ENCODE assay signal across 25 cellular contexts in genomic region chr10:3401491-3401938, GRCh38.
DNase-seq lines count a peak whose midpoint lies in the region; ATAC-seq and TF ChIP-seq lines count a peak whose summit lies in the region.
"Had no signal": no experiment of that assay in that cellular context is flagged by ENCODE, and none has a peak within 500 bp of the region (broad histone marks: within the 10 kb centered on the region; RNA-seq: fewer than 3 reads in every experiment).

No MANE protein-coding gene starts in this region.

- no peak overlapping the region for H4K5ac ChIP-seq in IMR-90 (ENCODE audit: low read depth, low read length)

- no TSS peak for BruUV-seq in IMR-90 (replicated peaks; lab: Mats Ljungman, UMichigan)

- dilution Hi-C loops in IMR-90 (cut with HindIII; ENCODE audit: low sequenced_read_pairs, unreplicated experiment), result no loop called here

- H2BK20ac ChIP-seq in IMR-90 (ENCODE audit: low read depth, low read length), result peak overlapping the region; percentile 79; the same call in 1 of the 2 replicates

- H2BK5ac ChIP-seq in IMR-90 (ENCODE audit: low read depth, low read length, poor library complexity, severe bottlenecking) (no peak overlapping the region), mesenchymal stem cell (ENCODE audit: low read depth, low read length, poor library complexity, severe bottlenecking) (no peak overlapping the region)

- peak overlapping the region; percentile 24 for H4K91ac ChIP-seq in IMR-90 (ENCODE audit: insufficient read depth, low read depth, low read length)
- H4K91ac ChIP-seq in mesenchymal stem cell (ENCODE audit: low read length), result no peak overlapping the region

- H3K4me1 ChIP-seq in IMR-90 (ENCODE audit: control insufficient read depth, insufficient read depth, low read length), result peaks cover 12% of the 10 kb centered on the region
- H3K4me1 ChIP-seq in mesenchymal stem cell (ENCODE audit: control insufficient read depth, insufficient read depth, low read depth, low read length), result peaks cover 11% of the 10 kb centered on the region

- H3K9ac ChIP-seq in IMR-90 (ENCODE audit: low read depth, low read length) (no peak overlapping the region), mesenchymal stem cell (ENCODE audit: low read length) (no peak overlapping the region)

- H4K8ac ChIP-seq in IMR-90 (ENCODE audit: low read depth in 2 of 2, low read length in 2 of 2) (no peak overlapping the region; a peak in 2 of 4 replicates), mesenchymal stem cell (ENCODE audit: low read length) (no peak overlapping the region)

- H3K79me1 ChIP-seq in IMR-90 (ENCODE audit: low read depth in 1 of 2, low read length in 2 of 2), result no peaks in the 10 kb centered on the region
- H3K79me1 ChIP-seq in mesenchymal stem cell (replicated peaks; ENCODE audit: low read length, poor library complexity, severe bottlenecking), result no peaks in the 10 kb centered on the region

- H3K4me3 ChIP-seq in IMR-90 (ENCODE audit: insufficient read depth, low read depth, low read length) (no peak overlapping the region), cardiac fibroblast (replicated peaks in 1 of 2; ENCODE audit: low read depth in 2 of 2, low read length in 2 of 2) (no peak overlapping the region), mesenchymal stem cell (ENCODE audit: insufficient read depth in 1 of 2, low read depth in 1 of 2, low read length in 2 of 2) (no peak overlapping the region)
- H3K4me3 ChIP-seq: cardiac muscle cell, hepatocyte, smooth muscle cell had no signal

- peak overlapping the region in 1 of 2 experiments; percentile 31 for H2BK12ac ChIP-seq in mesenchymal stem cell (ENCODE audit: low read length in 2 of 2)

- peak overlapping the region; percentile 83; the same call in 2 of the 3 replicates for H2BK15ac ChIP-seq in IMR-90 (ENCODE audit: low read depth, low read length)
- H2BK15ac ChIP-seq in mesenchymal stem cell (ENCODE audit: low read depth, poor library complexity, severe bottlenecking), result peak overlapping the region; percentile 62

- no CpG with 5 or more reads among the region's 6 CpGs for WGBS in IMR-90 (ENCODE audit: extremely low coverage in 2 of 2, insufficient read length in 1 of 2), 2 experiments
- WGBS in mesenchymal stem cell, result 53% methylated on average over 5 of the region's 6 CpGs

- peak overlapping the region; percentile 35; the same call in 1 of the 2 replicates for H2AK5ac ChIP-seq in IMR-90 (ENCODE audit: low read depth, low read length)
- H2AK5ac ChIP-seq in mesenchymal stem cell (ENCODE audit: low read length, severe bottlenecking), result no peak overlapping the region

- in situ Hi-C loops in IMR-90 (cut with MboI; ENCODE audit: low sequenced_read_pairs), result no loop called here

- peak; percentile 95 for DNase-seq in EH (ENCODE audit: low read depth)
- peak; percentile 75 for DNase-seq in IMR-90
- DNase-seq in cardiac fibroblast (ENCODE audit: low read depth in 2 of 2), result peak; percentile 40 to 42
- DNase-seq in mesenchymal stem cell, result peak; percentile 72
- no peak for DNase-seq in ecto neural progenitor cell (ENCODE audit: low spot score)
- no peak for DNase-seq in DMS79 treated with DMSO at 0.1 percent for 48 hours (lab: John Stamatoyannopoulos, UW)
- DNase-seq in activated T-cell treated with anti-CD3 and anti-CD28 coated beads for 4 hours, result no peak
- DNase-seq: activated T-cell treated with anti-CD3 and anti-CD28 coated beads, Interleukin-2, amount 50 U/mL, for 72 hours; BE2C; effector CD4-positive, alpha-beta T cell; GF-D8; kidney; NCI-H1092 treated with DMSO at 0.1 percent for 48 hours; NCI-H526; SHP77 treated with DMSO at 0.1 percent for 48 hours; stimulated activated CD4-positive, alpha-beta T cell treated with anti-CD3 and anti-CD28 coated beads, Interleukin-4, amount 100 ng/mL, for 4 hours; substantia nigra; T-helper 17 cell; WERI-Rb-1 had no signal

- H2AK9ac ChIP-seq in IMR-90 (replicated peaks; ENCODE audit: low read depth, low read length, poor library complexity), result peak overlapping the region; percentile 22

- H4K20me1 ChIP-seq in IMR-90 (ENCODE audit: insufficient read depth, low read length), result no peaks in the 10 kb centered on the region

- intact Hi-C loops in IMR-90 (cut with micrococcal nuclease), result loop anchor here (2.0 kb wide), 1 partner anchor 43 kb away; no protein-coding TSS in a partner anchor

- no peak for TF ChIP-seq CTCF in IMR-90 (conservative IDR thresholded peaks at IDR 0.05; ENCODE audit: low read depth, low read length)
- TF ChIP-seq CTCF in cardiac fibroblast (IDR thresholded peaks at IDR 0.05; ENCODE audit: low read depth, low read length), result no peak

- H3K9me3 ChIP-seq in IMR-90 (ENCODE audit: control insufficient read depth, insufficient read depth, low read length) (no peaks in the 10 kb centered on the region), mesenchymal stem cell (ENCODE audit: control insufficient read depth, low read length) (no peaks in the 10 kb centered on the region)
- H3K9me3 ChIP-seq: BE2C had no signal

- no peaks in the 10 kb centered on the region for H3K27me3 ChIP-seq in IMR-90 (ENCODE audit: control insufficient read depth, insufficient read depth, low read length)
- H3K27me3 ChIP-seq in mesenchymal stem cell (ENCODE audit: control insufficient read depth in 1 of 2, insufficient read depth in 1 of 2, low read length in 2 of 2), result no peaks in the 10 kb centered on the region
- H3K27me3 ChIP-seq: BE2C, cardiac muscle cell, hepatocyte had no signal

- ATAC-seq in IMR-90 (ENCODE audit: low read depth) (peak; percentile 38), GM18517 (IDR thresholded peaks at IDR 0.05; ENCODE audit: unreplicated experiment) (no peak)
- ATAC-seq: activated T-cell treated with anti-CD3 and anti-CD28 coated beads, Interleukin-2, amount 50 U/mL, for 72 hours; esophagus mucosa; natural killer cell treated with Interleukin-12 subunit alpha and Interleukin-12 subunit beta and Interleukin-15 and Interleukin-18, amount 100 ng/mL, for 72 hours; T-helper 17 cell had no signal

- no peak overlapping the region for H3K56ac ChIP-seq in IMR-90 (ENCODE audit: extremely low read depth, insufficient read depth, low read length)

- H3K9me1 ChIP-seq in IMR-90 (ENCODE audit: insufficient read depth, low read length), result peaks cover 14% of the 10 kb centered on the region

- no peak overlapping the region for H3K23ac ChIP-seq in IMR-90 (ENCODE audit: low read depth, low read length)
- no peak overlapping the region for H3K23ac ChIP-seq in mesenchymal stem cell (ENCODE audit: low read length in 2 of 2)

- CTCF ChIA-PET in IMR-90 (lab: Yijun Ruan, JAX), result no interaction called here

- H3K18ac ChIP-seq in IMR-90 (ENCODE audit: low read depth, low read length) (no peak overlapping the region; the same call in 1 of the 2 replicates), mesenchymal stem cell (ENCODE audit: low read depth in 1 of 2, low read length in 2 of 2) (no peak overlapping the region)

- no peak overlapping the region for H3K4me2 ChIP-seq in IMR-90 (ENCODE audit: low read depth, low read length)
- no peak overlapping the region for H3K4me2 ChIP-seq in mesenchymal stem cell (ENCODE audit: low read length, poor library complexity, severe bottlenecking)
- H3K4me2 ChIP-seq: hepatocyte, smooth muscle cell had no signal

- no peak for TF ChIP-seq POLR2A in IMR-90 (IDR thresholded peaks at IDR 0.05; ENCODE audit: low read depth, low read length)

- H3K4ac ChIP-seq in IMR-90 (ENCODE audit: low read depth, low read length) (peak overlapping the region; percentile 42; the same call in 1 of the 2 replicates), mesenchymal stem cell (ENCODE audit: low read depth in 1 of 2, low read length in 2 of 2) (peak overlapping the region in 1 of 2 experiments; percentile 64)

- POLR2A ChIA-PET in IMR-90 (lab: Charles Lee; ENCODE audit: unreplicated experiment), result interaction anchor here (0.7 to 0.8 kb wide), 2 partner anchors 153 to 381 kb away, joined by 3 read pairs; no protein-coding TSS in a partner anchor

- H3K27ac ChIP-seq in IMR-90 (ENCODE audit: insufficient read depth, low read length) (peak overlapping the region; percentile 22; the same call in 1 of the 2 replicates), mesenchymal stem cell (ENCODE audit: low read length, poor library complexity, severe bottlenecking) (no peak overlapping the region)
- H3K27ac ChIP-seq: cardiac muscle cell, hepatocyte, WERI-Rb-1 had no signal

- TF ChIP-seq RAD21 in IMR-90 (IDR thresholded peaks at IDR 0.05; ENCODE audit: low read length), result no peak

- no peak overlapping the region for H2AFZ ChIP-seq in IMR-90 (replicated peaks; ENCODE audit: low read length, poor library complexity)
- H2AFZ ChIP-seq in mesenchymal stem cell (ENCODE audit: low read depth, low read length), result no peak overlapping the region
- H2AFZ ChIP-seq: hepatocyte had no signal

- no peaks in the 10 kb centered on the region for H3K36me3 ChIP-seq in IMR-90 (ENCODE audit: control insufficient read depth, insufficient read depth, low read length)
- peaks cover 0 to 3% of the 10 kb centered on the region in 2 experiments for H3K36me3 ChIP-seq in mesenchymal stem cell (ENCODE audit: control insufficient read depth in 1 of 2, insufficient read depth in 2 of 2, low read depth in 1 of 2, low read length in 2 of 2)
- H3K36me3 ChIP-seq: BE2C, cardiac muscle cell, WERI-Rb-1 had no signal

- no peak overlapping the region for H3K14ac ChIP-seq in IMR-90 (replicated peaks; ENCODE audit: low read depth, low read length)
- H3K14ac ChIP-seq in mesenchymal stem cell (ENCODE audit: low read length in 2 of 2), result no peak overlapping the region

- H2BK120ac ChIP-seq in IMR-90 (ENCODE audit: low read depth, low read length), result peak overlapping the region; percentile 47
- no peak overlapping the region for H2BK120ac ChIP-seq in mesenchymal stem cell (ENCODE audit: low read depth, low read length)

TF ChIP-seq in IMR-90, 13 proteins besides CTCF, POLR2A, EP300 and RAD21:
- peak; percentile 70 for TF ChIP-seq BHLHE40 (IDR thresholded peaks at IDR 0.05; ENCODE audit: low read depth, low read length)
- TF ChIP-seq CHD1 (IDR thresholded peaks at IDR 0.05; ENCODE audit: low read depth, low read length), result no peak
- TF ChIP-seq RFX5 (IDR thresholded peaks at IDR 0.05; ENCODE audit: low read depth, low read length), result no peak

Comparison
In these comparisons a context has a peak if more than half of its experiments do, and no peak if none do; other contexts are left out.
1. DNase-seq: peak in EH (single experiment), IMR-90 (single experiment), cardiac fibroblast (2 of 2) and mesenchymal stem cell (single experiment); none in ecto neural progenitor cell (single experiment), DMS79 treated with DMSO at 0.1 percent for 48 hours (single experiment) and activated T-cell treated with anti-CD3 and anti-CD28 coated beads for 4 hours (single experiment).